Comparison of ENCODE assay signal across 14 cellular contexts in genomic region chr1:111205724-111206070, GRCh38. TPM values are rescaled to one million over a fixed set of nuclear protein-coding genes. Genes with fewer than 3 reads are reported as not detected.
DNase-seq lines count a peak whose midpoint lies in the region; TF ChIP-seq lines count a peak whose summit lies in the region.
"Had no signal": no experiment of that assay in that cellular context is flagged by ENCODE, and none has a peak within 500 bp of the region (broad histone marks: within the 10 kb centered on the region; RNA-seq: fewer than 3 reads in every experiment).

No MANE protein-coding gene starts in this region.

- H3K9me3 ChIP-seq in OCI-LY7 (ENCODE audit: low read length) (no peaks in the 10 kb centered on the region), suprapubic skin (no peaks in the 10 kb centered on the region)
- H3K9me3 ChIP-seq: vagina had no signal

- no peaks in the 10 kb centered on the region for H3K36me3 ChIP-seq in OCI-LY7 (ENCODE audit: insufficient read depth, low read length)
- no peaks in the 10 kb centered on the region for H3K36me3 ChIP-seq in suprapubic skin
- H3K36me3 ChIP-seq: vagina had no signal

- H3K79me2 ChIP-seq in OCI-LY7 (ENCODE audit: insufficient read depth, low read depth, low read length), result peaks cover 7% of the 10 kb centered on the region; the same call in 1 of the 2 replicates

- H3K9me3 Mint-ChIP-seq in activated naive CD8-positive, alpha-beta T cell (ENCODE audit: low read depth), result no peaks in the 10 kb centered on the region
- peaks cover 4% of the 10 kb centered on the region for H3K9me3 Mint-ChIP-seq in activated naive CD8-positive, alpha-beta T cell treated with anti-CD3 and anti-CD28 coated beads for 36 hours
- no peaks in the 10 kb centered on the region for H3K9me3 Mint-ChIP-seq in type B pancreatic cell
- no peaks in the 10 kb centered on the region for H3K9me3 Mint-ChIP-seq in activated CD4-positive, alpha-beta memory T cell treated with anti-CD3 and anti-CD28 coated beads, Interleukin-2, amount 10 ng/mL, durations not matched to agents 7 days and 5 days
- H3K9me3 Mint-ChIP-seq: activated T-cell treated with anti-CD3 and anti-CD28 coated beads, Interleukin-2, amount 50 U/mL, for 24 hours had no signal

- no peak overlapping the region for H3K4me3 ChIP-seq in OCI-LY7 (ENCODE audit: low read depth, low read length, poor library complexity, severe bottlenecking)
- no peak overlapping the region for H3K4me3 ChIP-seq in suprapubic skin
- H3K4me3 ChIP-seq: vagina had no signal

- H3K27ac Mint-ChIP-seq in activated naive CD8-positive, alpha-beta T cell, result peak overlapping the region; percentile 89
- H3K27ac Mint-ChIP-seq in activated naive CD8-positive, alpha-beta T cell treated with anti-CD3 and anti-CD28 coated beads for 36 hours, result no peak overlapping the region
- peak overlapping the region; percentile 19 for H3K27ac Mint-ChIP-seq in type B pancreatic cell
- H3K27ac Mint-ChIP-seq in activated CD4-positive, alpha-beta memory T cell treated with anti-CD3 and anti-CD28 coated beads, Interleukin-2, amount 10 ng/mL, durations not matched to agents 7 days and 5 days, result no peak overlapping the region

- CTCF ChIA-PET in OCI-LY7 (lab: Charles Lee; ENCODE audit: unreplicated experiment), result no interaction called here
- CTCF ChIA-PET in activated CD4-positive, alpha-beta memory T cell treated with anti-CD3 and anti-CD28 coated beads, Interleukin-2, amount 10 ng/mL, durations not matched to agents 7 days and 5 days (lab: Charles Lee), result no interaction called here

- TF ChIP-seq POLR2A in suprapubic skin (IDR thresholded peaks at IDR 0.05), result no peak

- no peaks in the 10 kb centered on the region for H3K9me2 ChIP-seq in OCI-LY7 (ENCODE audit: insufficient read depth, low read length)

- no peak for DNase-seq in activated naive CD8-positive, alpha-beta T cell treated with anti-CD3 and anti-CD28 coated beads for 36 hours
- no peak for DNase-seq in OCI-LY7 (ENCODE audit: low spot score)
- DNase-seq in epithelial cell of prostate (ENCODE audit: low read depth, low spot score), result no peak
- DNase-seq in type B pancreatic cell (ENCODE audit: extremely low spot score, unreplicated experiment), result no peak
- DNase-seq in suprapubic skin (ENCODE audit: low spot score in 2 of 2), result no peak
- DNase-seq in epidermal melanocyte (ENCODE audit: insufficient read length, low spot score), result no peak
- DNase-seq in activated CD4-positive, alpha-beta memory T cell treated with anti-CD3 and anti-CD28 coated beads, Interleukin-2, amount 10 ng/mL, durations not matched to agents 7 days and 5 days, result no peak
- DNase-seq: activated T-cell treated with anti-CD3 and anti-CD28 coated beads, Interleukin-2, amount 50 U/mL, for 24 hours; caudate nucleus; left cardiac atrium; NCI-H2081 treated with DMSO at 0.1 percent for 48 hours; nucleus accumbens had no signal

- WGBS in suprapubic skin, result 24% methylated on average over 2 of the region's 2 CpGs

- H3K27ac ChIP-seq in OCI-LY7 (ENCODE audit: low read depth, low read length, poor library complexity, severe bottlenecking) (peak overlapping the region; percentile 67), epithelial cell of prostate (peak overlapping the region; percentile 79), suprapubic skin (no peak overlapping the region)
- H3K27ac ChIP-seq: vagina had no signal

- H3K27me3 ChIP-seq in suprapubic skin, result peaks cover 5% of the 10 kb centered on the region
- H3K27me3 ChIP-seq: vagina had no signal

- H3K4me3 Mint-ChIP-seq in activated naive CD8-positive, alpha-beta T cell, result peak overlapping the region; percentile 56
- H3K4me3 Mint-ChIP-seq in activated naive CD8-positive, alpha-beta T cell treated with anti-CD3 and anti-CD28 coated beads for 36 hours, result no peak overlapping the region
- H3K4me3 Mint-ChIP-seq in type B pancreatic cell, result peak overlapping the region; percentile 23
- H3K4me3 Mint-ChIP-seq in activated CD4-positive, alpha-beta memory T cell treated with anti-CD3 and anti-CD28 coated beads, Interleukin-2, amount 10 ng/mL, durations not matched to agents 7 days and 5 days, result no peak overlapping the region

- no peaks in the 10 kb centered on the region for H4K20me1 ChIP-seq in OCI-LY7 (ENCODE audit: insufficient read depth, low read length)

- peak overlapping the region; percentile 98; the same call in 1 of the 2 replicates for H3K4me2 ChIP-seq in OCI-LY7 (ENCODE audit: low read length)

- H3K36me3 Mint-ChIP-seq in activated naive CD8-positive, alpha-beta T cell, result no peaks in the 10 kb centered on the region
- H3K36me3 Mint-ChIP-seq in activated naive CD8-positive, alpha-beta T cell treated with anti-CD3 and anti-CD28 coated beads for 36 hours, result peaks cover under 1% of the 10 kb centered on the region
- no peaks in the 10 kb centered on the region for H3K36me3 Mint-ChIP-seq in type B pancreatic cell
- no peaks in the 10 kb centered on the region for H3K36me3 Mint-ChIP-seq in activated CD4-positive, alpha-beta memory T cell treated with anti-CD3 and anti-CD28 coated beads, Interleukin-2, amount 10 ng/mL, durations not matched to agents 7 days and 5 days (ENCODE audit: low read depth)

- TF ChIP-seq CTCF in OCI-LY7 (conservative IDR thresholded peaks at IDR 0.05; ENCODE audit: low read length), result no peak
- TF ChIP-seq CTCF in type B pancreatic cell (conservative IDR thresholded peaks at IDR 0.05), result no peak
- no peak for TF ChIP-seq CTCF in suprapubic skin (IDR thresholded peaks at IDR 0.05)

- no peaks in the 10 kb centered on the region for H3K27me3 Mint-ChIP-seq in activated naive CD8-positive, alpha-beta T cell
- no peaks in the 10 kb centered on the region for H3K27me3 Mint-ChIP-seq in activated naive CD8-positive, alpha-beta T cell treated with anti-CD3 and anti-CD28 coated beads for 36 hours
- H3K27me3 Mint-ChIP-seq in type B pancreatic cell, result peaks cover 6% of the 10 kb centered on the region
- H3K27me3 Mint-ChIP-seq in activated CD4-positive, alpha-beta memory T cell treated with anti-CD3 and anti-CD28 coated beads, Interleukin-2, amount 10 ng/mL, durations not matched to agents 7 days and 5 days, result peaks cover 14% of the 10 kb centered on the region
- H3K27me3 Mint-ChIP-seq: activated T-cell treated with anti-CD3 and anti-CD28 coated beads, Interleukin-2, amount 50 U/mL, for 24 hours had no signal

- intact Hi-C loops in OCI-LY7 (cut with micrococcal nuclease; ENCODE audit: unreplicated experiment), result loop anchor here (2.0 kb wide), 1 partner anchor 15 kb away; no protein-coding TSS in a partner anchor

- H2AFZ ChIP-seq in OCI-LY7 (ENCODE audit: low read length), result peak overlapping the region; percentile 66; the same call in 1 of the 2 replicates

- TF ChIP-seq EP300 in suprapubic skin (IDR thresholded peaks at IDR 0.05), result no peak

- BruUV-seq in OCI-LY7 (replicated peaks; lab: Mats Ljungman, UMichigan), result no TSS peak

- peaks cover 54% of the 10 kb centered on the region for H3K4me1 ChIP-seq in OCI-LY7 (ENCODE audit: insufficient read depth, low read length, poor library complexity, severe bottlenecking)
- peaks cover 41% of the 10 kb centered on the region for H3K4me1 ChIP-seq in suprapubic skin

- peaks cover 75% of the 10 kb centered on the region for H3K4me1 Mint-ChIP-seq in activated naive CD8-positive, alpha-beta T cell (ENCODE audit: low read depth)
- H3K4me1 Mint-ChIP-seq in activated naive CD8-positive, alpha-beta T cell treated with anti-CD3 and anti-CD28 coated beads for 36 hours, result peaks cover 60% of the 10 kb centered on the region
- H3K4me1 Mint-ChIP-seq in type B pancreatic cell (ENCODE audit: unreplicated experiment), result peaks cover 13% of the 10 kb centered on the region
- H3K4me1 Mint-ChIP-seq in activated CD4-positive, alpha-beta memory T cell treated with anti-CD3 and anti-CD28 coated beads, Interleukin-2, amount 10 ng/mL, durations not matched to agents 7 days and 5 days, result peaks cover 54% of the 10 kb centered on the region

- POLR2A ChIA-PET in OCI-LY7 (lab: Charles Lee), result interaction anchor here (0.9 to 1.3 kb wide), 2 partner anchors 8 to 9 kb away, joined by 3 to 5 read pairs; no protein-coding TSS in a partner anchor
- POLR2A ChIA-PET in activated CD4-positive, alpha-beta memory T cell treated with anti-CD3 and anti-CD28 coated beads, Interleukin-2, amount 10 ng/mL, durations not matched to agents 7 days and 5 days (lab: Charles Lee), result no interaction called here

RNA-seq across cellular contexts. Expression of gene DENND2D, which starts 5.3 kb away (rescaled TPM):
- total RNA-seq in activated naive CD8-positive, alpha-beta T cell treated with anti-CD3 and anti-CD28 coated beads for 36 hours, result 100 to 1,000 TPM; 201 to 203 TPM
- total RNA-seq in OCI-LY7 (2014; rRNA removed; shearing (Covaris generic)), result 34.4 and 39.9 TPM in 2 replicates
- total RNA-seq in OCI-LY7 (2022) (9.8 and 13.5 TPM in 2 replicates), type B pancreatic cell (ENCODE audit: low replicate concordance) (6.3 and 12.7 TPM in 2 replicates), suprapubic skin (10 to 100 TPM; 25.3 to 37.1 (median 31.8) TPM)
- total RNA-seq in activated CD4-positive, alpha-beta memory T cell treated with anti-CD3 and anti-CD28 coated beads, Interleukin-2, amount 10 ng/mL, durations not matched to agents 7 days and 5 days, result 100 to 1,000 TPM; 207 to 210 TPM

RNA-seq across cellular contexts. Expression of gene CHI3L2, which starts 21.8 kb away (rescaled TPM):
- total RNA-seq in activated naive CD8-positive, alpha-beta T cell treated with anti-CD3 and anti-CD28 coated beads for 36 hours, result 1 to 10 TPM; 5.1 to 9.2 TPM
- total RNA-seq in OCI-LY7 (2014; rRNA removed; shearing (Covaris generic)), result 37.1 and 50.6 TPM in 2 replicates
- total RNA-seq in OCI-LY7 (2022) (88.7 and 95.4 TPM in 2 replicates), type B pancreatic cell (ENCODE audit: low replicate concordance) (0.72 and 3.4 TPM in 2 replicates), suprapubic skin (1 to 10 TPM; 4.7 to 9.8 (median 7.7) TPM)
- total RNA-seq in activated CD4-positive, alpha-beta memory T cell treated with anti-CD3 and anti-CD28 coated beads, Interleukin-2, amount 10 ng/mL, durations not matched to agents 7 days and 5 days, result 1 to 10 TPM; 8.5 to 9.0 TPM

Comparison
In these comparisons a context has a peak if more than half of its experiments do, and no peak if none do; other contexts are left out.
1. H3K27ac Mint-ChIP-seq: peak in activated naive CD8-positive, alpha-beta T cell (single experiment) and type B pancreatic cell (single experiment); none in activated naive CD8-positive, alpha-beta T cell treated with anti-CD3 and anti-CD28 coated beads for 36 hours (single experiment) and activated CD4-positive, alpha-beta memory T cell treated with anti-CD3 and anti-CD28 coated beads, Interleukin-2, amount 10 ng/mL, durations not matched to agents 7 days and 5 days (single experiment).
2. H3K4me3 Mint-ChIP-seq: peak in activated naive CD8-positive, alpha-beta T cell (single experiment) and type B pancreatic cell (single experiment); none in activated naive CD8-positive, alpha-beta T cell treated with anti-CD3 and anti-CD28 coated beads for 36 hours (single experiment) and activated CD4-positive, alpha-beta memory T cell treated with anti-CD3 and anti-CD28 coated beads, Interleukin-2, amount 10 ng/mL, durations not matched to agents 7 days and 5 days (single experiment).
3. RNA of gene DENND2D, which starts 5.3 kb away (total RNA-seq): 207 to 210 TPM in activated CD4-positive, alpha-beta memory T cell treated with anti-CD3 and anti-CD28 coated beads, Interleukin-2, amount 10 ng/mL, durations not matched to agents 7 days and 5 days and 201 to 203 TPM in activated naive CD8-positive, alpha-beta T cell treated with anti-CD3 and anti-CD28 coated beads for 36 hours; 9.8 to 39.9 TPM in OCI-LY7, 25.3 to 37.1 TPM in suprapubic skin and 6.3 to 12.7 TPM in type B pancreatic cell; every median in the first group is over 4 times any median in the second.